In the genomic region with DNA sequence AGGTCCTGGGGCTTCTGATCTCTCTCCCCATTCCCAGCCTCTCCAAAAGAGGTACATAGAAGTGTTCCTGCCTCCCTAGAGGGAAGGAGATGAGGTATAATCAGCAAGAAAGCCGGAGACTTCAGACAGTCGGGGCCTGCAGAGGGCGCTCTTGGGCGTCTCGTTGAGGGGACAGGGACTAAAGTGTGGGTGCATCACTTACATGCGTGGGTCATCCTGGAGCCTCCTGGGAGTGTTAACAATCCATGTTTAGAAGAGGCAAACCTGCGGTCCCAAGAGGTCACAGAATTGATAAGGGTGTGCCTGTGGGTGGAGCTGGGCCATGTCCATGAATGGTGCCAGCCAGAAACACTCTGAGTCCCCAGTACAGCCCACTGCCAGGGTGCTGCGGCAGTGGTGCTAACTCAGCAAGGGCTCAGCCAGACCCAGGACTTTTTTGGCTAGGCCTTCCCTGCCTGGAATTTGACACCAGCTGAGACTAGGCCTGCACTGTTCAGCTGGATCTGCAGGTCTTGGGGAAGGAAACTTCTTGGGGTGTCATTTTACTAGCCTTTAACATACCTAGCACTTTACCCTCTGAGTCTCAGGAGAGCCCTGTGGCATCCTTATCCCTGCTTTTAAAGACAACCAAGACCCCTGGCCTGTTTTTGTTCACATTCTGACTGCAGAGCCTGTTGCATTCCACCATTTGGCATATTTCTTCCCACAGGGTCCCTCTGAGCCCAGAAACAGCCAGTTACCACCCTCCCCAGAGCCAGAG, we compare ENCODE assay signal across 1 cellular context.
TF ChIP-seq lines count a peak whose summit lies in the region.

No MANE protein-coding gene starts in this region.

TF ChIP-seq in GM12878, 131 proteins besides CTCF, POLR2A, EP300 and RAD21:
- TF ChIP-seq SP1 (IDR thresholded peaks at IDR 0.05; ENCODE audit: low read depth, low read length) (no peak), SMAD1 (IDR thresholded peaks at IDR 0.05; ENCODE audit: low read depth, partially characterized antibody) (no peak), PML (IDR thresholded peaks at IDR 0.05; ENCODE audit: low read length) (no peak)
TF ChIP-seq in GM12878: peak in this region for 0.
